1 cellular context compared by ENCODE assay signal in the genomic region with DNA sequence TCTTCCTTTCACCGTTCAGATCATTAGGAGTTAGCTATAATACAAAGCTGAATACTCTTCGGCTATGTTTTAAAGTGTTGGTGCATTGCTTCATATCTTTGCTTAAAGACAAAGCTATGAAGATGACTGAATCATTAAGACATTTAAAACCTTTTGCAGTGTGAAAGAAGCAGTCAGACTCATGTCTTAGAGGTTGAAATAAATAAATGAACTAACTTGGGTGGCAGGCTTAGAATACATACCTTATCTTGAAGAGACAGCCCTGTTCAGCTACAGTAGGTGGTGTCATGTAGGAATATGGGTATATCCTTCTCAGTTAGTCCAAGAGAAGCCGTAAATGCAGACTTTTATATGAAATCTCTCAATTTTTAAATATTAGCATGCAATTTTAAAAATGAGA.
TF ChIP-seq lines count a peak whose summit lies in the region.

No MANE protein-coding gene starts in this region.

TF ChIP-seq in GM23338, 12 proteins besides CTCF, POLR2A, EP300 and RAD21 (continued from another document):
- TF ChIP-seq, protein P1, sequence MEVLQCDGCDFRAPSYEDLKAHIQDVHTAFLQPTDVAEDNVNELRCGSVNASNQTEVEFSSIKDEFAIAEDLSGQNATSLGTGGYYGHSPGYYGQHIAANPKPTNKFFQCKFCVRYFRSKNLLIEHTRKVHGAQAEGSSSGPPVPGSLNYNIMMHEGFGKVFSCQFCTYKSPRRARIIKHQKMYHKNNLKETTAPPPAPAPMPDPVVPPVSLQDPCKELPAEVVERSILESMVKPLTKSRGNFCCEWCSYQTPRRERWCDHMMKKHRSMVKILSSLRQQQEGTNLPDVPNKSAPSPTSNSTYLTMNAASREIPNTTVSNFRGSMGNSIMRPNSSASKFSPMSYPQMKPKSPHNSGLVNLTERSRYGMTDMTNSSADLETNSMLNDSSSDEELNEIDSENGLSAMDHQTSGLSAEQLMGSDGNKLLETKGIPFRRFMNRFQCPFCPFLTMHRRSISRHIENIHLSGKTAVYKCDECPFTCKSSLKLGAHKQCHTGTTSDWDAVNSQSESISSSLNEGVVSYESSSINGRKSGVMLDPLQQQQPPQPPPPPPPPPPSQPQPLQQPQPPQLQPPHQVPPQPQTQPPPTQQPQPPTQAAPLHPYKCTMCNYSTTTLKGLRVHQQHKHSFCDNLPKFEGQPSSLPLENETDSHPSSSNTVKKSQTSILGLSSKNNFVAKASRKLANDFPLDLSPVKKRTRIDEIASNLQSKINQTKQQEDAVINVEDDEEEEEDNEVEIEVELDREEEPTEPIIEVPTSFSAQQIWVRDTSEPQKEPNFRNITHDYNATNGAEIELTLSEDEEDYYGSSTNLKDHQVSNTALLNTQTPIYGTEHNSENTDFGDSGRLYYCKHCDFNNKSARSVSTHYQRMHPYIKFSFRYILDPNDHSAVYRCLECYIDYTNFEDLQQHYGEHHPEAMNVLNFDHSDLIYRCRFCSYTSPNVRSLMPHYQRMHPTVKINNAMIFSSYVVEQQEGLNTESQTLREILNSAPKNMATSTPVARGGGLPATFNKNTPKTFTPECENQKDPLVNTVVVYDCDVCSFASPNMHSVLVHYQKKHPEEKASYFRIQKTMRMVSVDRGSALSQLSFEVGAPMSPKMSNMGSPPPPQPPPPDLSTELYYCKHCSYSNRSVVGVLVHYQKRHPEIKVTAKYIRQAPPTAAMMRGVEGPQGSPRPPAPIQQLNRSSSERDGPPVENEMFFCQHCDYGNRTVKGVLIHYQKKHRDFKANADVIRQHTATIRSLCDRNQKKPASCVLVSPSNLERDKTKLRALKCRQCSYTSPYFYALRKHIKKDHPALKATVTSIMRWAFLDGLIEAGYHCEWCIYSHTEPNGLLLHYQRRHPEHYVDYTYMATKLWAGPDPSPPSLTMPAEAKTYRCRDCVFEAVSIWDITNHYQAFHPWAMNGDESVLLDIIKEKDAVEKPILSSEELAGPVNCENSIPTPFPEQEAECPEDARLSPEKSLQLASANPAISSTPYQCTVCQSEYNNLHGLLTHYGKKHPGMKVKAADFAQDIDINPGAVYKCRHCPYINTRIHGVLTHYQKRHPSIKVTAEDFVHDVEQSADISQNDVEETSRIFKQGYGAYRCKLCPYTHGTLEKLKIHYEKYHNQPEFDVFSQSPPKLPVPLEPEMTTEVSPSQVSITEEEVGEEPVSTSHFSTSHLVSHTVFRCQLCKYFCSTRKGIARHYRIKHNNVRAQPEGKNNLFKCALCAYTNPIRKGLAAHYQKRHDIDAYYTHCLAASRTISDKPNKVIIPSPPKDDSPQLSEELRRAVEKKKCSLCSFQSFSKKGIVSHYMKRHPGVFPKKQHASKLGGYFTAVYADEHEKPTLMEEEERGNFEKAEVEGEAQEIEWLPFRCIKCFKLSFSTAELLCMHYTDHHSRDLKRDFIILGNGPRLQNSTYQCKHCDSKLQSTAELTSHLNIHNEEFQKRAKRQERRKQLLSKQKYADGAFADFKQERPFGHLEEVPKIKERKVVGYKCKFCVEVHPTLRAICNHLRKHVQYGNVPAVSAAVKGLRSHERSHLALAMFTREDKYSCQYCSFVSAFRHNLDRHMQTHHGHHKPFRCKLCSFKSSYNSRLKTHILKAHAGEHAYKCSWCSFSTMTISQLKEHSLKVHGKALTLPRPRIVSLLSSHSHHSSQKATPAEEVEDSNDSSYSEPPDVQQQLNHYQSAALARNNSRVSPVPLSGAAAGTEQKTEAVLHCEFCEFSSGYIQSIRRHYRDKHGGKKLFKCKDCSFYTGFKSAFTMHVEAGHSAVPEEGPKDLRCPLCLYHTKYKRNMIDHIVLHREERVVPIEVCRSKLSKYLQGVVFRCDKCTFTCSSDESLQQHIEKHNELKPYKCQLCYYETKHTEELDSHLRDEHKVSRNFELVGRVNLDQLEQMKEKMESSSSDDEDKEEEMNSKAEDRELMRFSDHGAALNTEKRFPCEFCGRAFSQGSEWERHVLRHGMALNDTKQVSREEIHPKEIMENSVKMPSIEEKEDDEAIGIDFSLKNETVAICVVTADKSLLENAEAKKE (CRISPR knock-in tag; IDR thresholded peaks at IDR 0.05), result no peak
- TF ChIP-seq NANOG (IDR thresholded peaks at IDR 0.05; ENCODE audit: borderline replicate concordance), result no peak
- TF ChIP-seq, protein P2, sequence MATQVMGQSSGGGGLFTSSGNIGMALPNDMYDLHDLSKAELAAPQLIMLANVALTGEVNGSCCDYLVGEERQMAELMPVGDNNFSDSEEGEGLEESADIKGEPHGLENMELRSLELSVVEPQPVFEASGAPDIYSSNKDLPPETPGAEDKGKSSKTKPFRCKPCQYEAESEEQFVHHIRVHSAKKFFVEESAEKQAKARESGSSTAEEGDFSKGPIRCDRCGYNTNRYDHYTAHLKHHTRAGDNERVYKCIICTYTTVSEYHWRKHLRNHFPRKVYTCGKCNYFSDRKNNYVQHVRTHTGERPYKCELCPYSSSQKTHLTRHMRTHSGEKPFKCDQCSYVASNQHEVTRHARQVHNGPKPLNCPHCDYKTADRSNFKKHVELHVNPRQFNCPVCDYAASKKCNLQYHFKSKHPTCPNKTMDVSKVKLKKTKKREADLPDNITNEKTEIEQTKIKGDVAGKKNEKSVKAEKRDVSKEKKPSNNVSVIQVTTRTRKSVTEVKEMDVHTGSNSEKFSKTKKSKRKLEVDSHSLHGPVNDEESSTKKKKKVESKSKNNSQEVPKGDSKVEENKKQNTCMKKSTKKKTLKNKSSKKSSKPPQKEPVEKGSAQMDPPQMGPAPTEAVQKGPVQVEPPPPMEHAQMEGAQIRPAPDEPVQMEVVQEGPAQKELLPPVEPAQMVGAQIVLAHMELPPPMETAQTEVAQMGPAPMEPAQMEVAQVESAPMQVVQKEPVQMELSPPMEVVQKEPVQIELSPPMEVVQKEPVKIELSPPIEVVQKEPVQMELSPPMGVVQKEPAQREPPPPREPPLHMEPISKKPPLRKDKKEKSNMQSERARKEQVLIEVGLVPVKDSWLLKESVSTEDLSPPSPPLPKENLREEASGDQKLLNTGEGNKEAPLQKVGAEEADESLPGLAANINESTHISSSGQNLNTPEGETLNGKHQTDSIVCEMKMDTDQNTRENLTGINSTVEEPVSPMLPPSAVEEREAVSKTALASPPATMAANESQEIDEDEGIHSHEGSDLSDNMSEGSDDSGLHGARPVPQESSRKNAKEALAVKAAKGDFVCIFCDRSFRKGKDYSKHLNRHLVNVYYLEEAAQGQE (IDR thresholded peaks at IDR 0.05; ENCODE audit: unreplicated experiment), result no peak
- no peak for TF ChIP-seq CREB1 (CRISPR knock-in tag; IDR thresholded peaks at IDR 0.05; ENCODE audit: low read depth)
